Comparison of ENCODE assay signal across 6 cellular contexts in the genomic region with DNA sequence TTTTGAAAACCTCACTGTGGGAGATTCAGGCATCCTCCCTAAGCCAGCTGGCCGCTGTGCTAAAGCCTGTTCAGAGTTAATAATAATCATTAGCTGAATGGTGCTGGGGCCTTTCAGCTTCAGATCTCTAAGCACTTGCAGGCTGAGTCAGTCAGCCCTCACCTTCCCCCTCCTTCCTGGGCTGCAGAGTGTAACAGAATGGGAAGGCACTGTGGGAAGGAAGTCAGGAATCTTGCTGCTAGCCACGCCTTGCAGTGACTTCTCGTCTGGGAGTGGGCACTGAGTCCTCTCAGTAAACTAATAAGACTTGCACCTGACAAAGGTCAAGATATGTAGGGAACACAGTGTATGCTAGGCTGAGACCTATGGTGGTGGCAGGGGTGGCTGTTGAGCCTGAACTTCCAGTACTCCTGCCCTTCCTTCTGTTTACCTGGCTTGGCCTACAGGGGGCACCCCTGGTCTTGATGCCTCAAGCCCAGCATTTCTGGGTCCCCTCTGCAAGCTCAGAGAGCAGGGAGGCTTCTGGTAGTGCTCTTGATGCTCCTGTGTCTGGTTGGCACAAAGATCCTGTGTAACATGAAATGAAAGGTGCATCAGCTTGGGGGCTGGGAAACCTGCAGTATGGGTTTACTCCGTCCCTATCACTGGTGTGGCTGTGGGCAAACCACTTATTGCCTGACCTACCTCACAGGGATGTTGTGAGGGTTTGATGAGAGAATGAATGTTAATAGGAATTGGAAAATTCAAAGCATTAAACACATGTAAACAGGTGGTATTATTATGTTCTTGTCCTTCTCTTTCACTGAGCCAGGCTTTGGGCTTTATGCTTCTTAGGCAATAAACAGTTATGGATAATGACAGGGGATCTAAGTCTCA. TPM values are rescaled to one million over a fixed set of nuclear protein-coding genes. Genes with fewer than 3 reads are reported as not detected.
DNase-seq lines count a peak whose midpoint lies in the region; ATAC-seq and TF ChIP-seq lines count a peak whose summit lies in the region.

No MANE protein-coding gene starts in this region.

- TF ChIP-seq CTCF in GM13976 (IDR thresholded peaks at IDR 0.05; ENCODE audit: borderline replicate concordance, control extremely low read depth, extremely low read depth, insufficient read depth, missing control alignments) (peak; percentile 28), lower leg skin (IDR thresholded peaks at IDR 0.05) (no peak)

- TF ChIP-seq POLR2A in lower leg skin (IDR thresholded peaks at IDR 0.05) = no peak

- in situ Hi-C loops in GM13976 (cut with MboI; ENCODE audit: low sequenced_read_pairs, unreplicated experiment) = loop anchor here (5.0 kb wide), 1 partner anchor 32 kb away; no protein-coding TSS in a partner anchor

- intact Hi-C loops in lower leg skin (cut with DNase I; ENCODE audit: low total_unique reads) = no loop called here

- no peak for DNase-seq in GM13976 (ENCODE audit: low spot score)
- peak; percentile 46 for DNase-seq in RPMI8226
- DNase-seq in cerebellar cortex (ENCODE audit: low spot score) = peak; percentile 60
- DNase-seq in putamen (ENCODE audit: low spot score) = peak; percentile 34
- no peak for DNase-seq in lower leg skin (ENCODE audit: low spot score in 2 of 2)

- WGBS in lower leg skin, 2 donors = 49 to 56% methylated on average over 4 of the region's 4 CpGs

- no peak for ATAC-seq in HG03378 (IDR thresholded peaks at IDR 0.05; ENCODE audit: unreplicated experiment)

- H3K4me3 ChIP-seq in lower leg skin (ENCODE audit: low read depth, poor library complexity, severe bottlenecking) = no peak overlapping the region

RNA-seq across cellular contexts. Expression of gene CYB561D1, which starts 6.0 kb away (rescaled TPM):
- 10 to 100 TPM; 11.3 to 22.7 (median 17.8) TPM for total RNA-seq in lower leg skin

RNA-seq across cellular contexts. Expression of gene AMIGO1, which starts 9.6 kb away (rescaled TPM):
- 1 to 10 TPM; 3.9 to 7.9 (median 5.4) TPM for total RNA-seq in lower leg skin

RNA-seq across cellular contexts. Expression of gene ATXN7L2, which starts 16.2 kb away (rescaled TPM):
- 1 to 10 TPM; 4.3 to 7.8 (median 4.8) TPM for total RNA-seq in lower leg skin

RNA-seq across cellular contexts. Expression of gene SYPL2, which starts 33.6 kb away (rescaled TPM):
- total RNA-seq in lower leg skin = 1 to 10 TPM in 1 of 4 donors, under 1 TPM in 2, not detected in 1; 0.27 to 1.8 (median 0.38) TPM

RNA-seq across cellular contexts. Expression of gene GPR61, which starts 39.8 kb away (rescaled TPM):
- 1 to 10 TPM in 1 of 4 donors, not detected in 3; 1.0 TPM for total RNA-seq in lower leg skin

Comparison
In these comparisons a context has a peak if more than half of its experiments do, and no peak if none do; other contexts are left out.
1. DNase-seq: peak in RPMI8226 (single experiment), cerebellar cortex (single experiment) and putamen (single experiment); none in GM13976 (single experiment) and lower leg skin (0 of 2).